ENCODE assay signal across 24 cellular contexts in the genomic region with DNA sequence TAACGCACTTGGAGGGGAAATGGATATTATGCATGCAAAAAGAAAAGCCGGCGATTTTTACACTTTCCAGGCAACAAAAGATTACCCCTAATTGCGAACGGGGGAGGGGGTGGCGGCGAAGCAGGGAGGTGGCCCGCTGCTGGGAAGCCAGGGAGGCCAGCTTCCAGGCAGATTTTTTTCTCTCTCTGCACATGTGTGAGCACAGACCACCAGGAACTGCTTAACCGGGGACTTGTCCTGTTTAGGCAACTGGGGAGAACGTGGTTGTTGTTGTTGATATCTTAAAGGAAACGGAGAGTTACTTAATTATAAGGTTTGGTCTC.
DNase-seq lines count a peak whose midpoint lies in the region; ATAC-seq and TF ChIP-seq lines count a peak whose summit lies in the region.
"Had no signal": no experiment of that assay in that cellular context is flagged by ENCODE, and none has a peak within 500 bp of the region (broad histone marks: within the 10 kb centered on the region; RNA-seq: fewer than 3 reads in every experiment).

No MANE protein-coding gene starts in this region.

- H3K4me1 ChIP-seq in endodermal cell (ENCODE audit: control insufficient read depth, insufficient read depth, low read length): peaks cover 16% of the 10 kb centered on the region
- no peaks in the 10 kb centered on the region for H3K4me1 ChIP-seq in vagina
- H3K4me1 ChIP-seq: esophagus squamous epithelium, gastrocnemius medialis had no signal

- TF ChIP-seq CTCF in endodermal cell (conservative IDR thresholded peaks at IDR 0.05): no peak
- TF ChIP-seq CTCF in neural crest cell (conservative IDR thresholded peaks at IDR 0.05): no peak
- no peak for TF ChIP-seq CTCF in vagina (IDR thresholded peaks at IDR 0.05)

- H3K27ac Mint-ChIP-seq in endodermal cell (peak overlapping the region; percentile 76), neural crest cell (ENCODE audit: unreplicated experiment) (peak overlapping the region; percentile 22)
- no peak overlapping the region for H3K27ac Mint-ChIP-seq in activated naive CD4-positive, alpha-beta T cell treated with anti-CD3 and anti-CD28 coated beads for 36 hours
- H3K27ac Mint-ChIP-seq: activated naive CD8-positive, alpha-beta T cell treated with anti-CD3 and anti-CD28 coated beads, Interleukin-2, amount 10 ng/mL, durations not matched to agents 7 days and 5 days; activated T-helper 2 cell treated with anti-CD3 and anti-CD28 coated beads, Interferon-gamma antibody, Interleukin-2, Interleukin-4, amounts not matched to agents 10 μg/mL and 5 μg/mL and 100 μg/mL, durations not matched to agents 14 hours and 24 hours and 36 hours; effector memory CD8-positive, alpha-beta T cell; HFFc6 had no signal

- H3K27me3 Mint-ChIP-seq in endodermal cell (ENCODE audit: insufficient read depth) (no peaks in the 10 kb centered on the region), neural crest cell (ENCODE audit: low read depth) (peaks cover 93% of the 10 kb centered on the region)
- peaks cover 12% of the 10 kb centered on the region for H3K27me3 Mint-ChIP-seq in activated naive CD4-positive, alpha-beta T cell treated with anti-CD3 and anti-CD28 coated beads for 36 hours (ENCODE audit: low read depth)

- no peak for ATAC-seq in GM21619 (IDR thresholded peaks at IDR 0.05; ENCODE audit: unreplicated experiment)
- ATAC-seq: effector memory CD8-positive, alpha-beta T cell; gastrocnemius medialis had no signal

- peak overlapping the region; percentile 27 for H3K4me3 Mint-ChIP-seq in endodermal cell
- H3K4me3 Mint-ChIP-seq in neural crest cell: no peak overlapping the region
- H3K4me3 Mint-ChIP-seq in activated naive CD4-positive, alpha-beta T cell treated with anti-CD3 and anti-CD28 coated beads for 36 hours: no peak overlapping the region
- H3K4me3 Mint-ChIP-seq: activated naive CD8-positive, alpha-beta T cell treated with anti-CD3 and anti-CD28 coated beads, Interleukin-2, amount 10 ng/mL, durations not matched to agents 7 days and 5 days; effector memory CD8-positive, alpha-beta T cell; HFFc6; naive B cell had no signal

- H3K4me3 ChIP-seq in endodermal cell (ENCODE audit: low read length) (no peak overlapping the region), vagina (no peak overlapping the region)
- H3K4me3 ChIP-seq: esophagus squamous epithelium, gastrocnemius medialis, PC-9 had no signal

- TF ChIP-seq POLR2A in vagina (IDR thresholded peaks at IDR 0.05): no peak

- H3K27ac ChIP-seq in endodermal cell (ENCODE audit: low read depth, low read length): no peak overlapping the region
- H3K27ac ChIP-seq in vagina: no peak overlapping the region
- H3K27ac ChIP-seq: esophagus squamous epithelium, gastrocnemius medialis, PC-9 had no signal

- DNase-seq in NCI-H748 (lab: John Stamatoyannopoulos, UW; ENCODE audit: unreplicated experiment): peak; percentile 15
- DNase-seq in NCI-H748 treated with DMSO at 0.1 percent for 48 hours (lab: John Stamatoyannopoulos, UW): no peak
- DNase-seq in endodermal cell: peak; percentile 73
- no peak for DNase-seq in neural crest cell (ENCODE audit: low read depth, low spot score)
- peak; percentile 25 to 72 for DNase-seq in vagina (ENCODE audit: extremely low spot score in 2 of 2)
- DNase-seq in hippocampal formation (lab: John Stamatoyannopoulos, UW): no peak
- no peak for DNase-seq in activated naive CD4-positive, alpha-beta T cell treated with anti-CD3 and anti-CD28 coated beads for 36 hours
- DNase-seq: 8988T; activated CD4-positive, alpha-beta T cell treated with anti-CD3 and anti-CD28 coated beads for 48 hours; activated naive CD8-positive, alpha-beta T cell treated with anti-CD3 and anti-CD28 coated beads, Interleukin-2, amount 10 ng/mL, durations not matched to agents 7 days and 5 days; DMS79; effector memory CD8-positive, alpha-beta T cell; esophagus squamous epithelium; gastrocnemius medialis; HFFc6; Kasumi-1; mammary epithelial cell; naive B cell; NCI-H1694; NCI-H2171 treated with DMSO at 0.1 percent for 48 hours; SIG-M5 had no signal

- CTCF ChIA-PET in activated naive CD4-positive, alpha-beta T cell treated with anti-CD3 and anti-CD28 coated beads for 36 hours (lab: Charles Lee): no interaction called here

- H3K9ac ChIP-seq in endodermal cell (ENCODE audit: extremely low read depth, low read length, poor library complexity, severe bottlenecking): no peak overlapping the region

- H3K9me3 Mint-ChIP-seq in endodermal cell: no peaks in the 10 kb centered on the region
- H3K9me3 Mint-ChIP-seq in neural crest cell: no peaks in the 10 kb centered on the region
- no peaks in the 10 kb centered on the region for H3K9me3 Mint-ChIP-seq in activated naive CD4-positive, alpha-beta T cell treated with anti-CD3 and anti-CD28 coated beads for 36 hours
- H3K9me3 Mint-ChIP-seq: activated naive CD8-positive, alpha-beta T cell treated with anti-CD3 and anti-CD28 coated beads, Interleukin-2, amount 10 ng/mL, durations not matched to agents 7 days and 5 days; activated T-helper 2 cell treated with anti-CD3 and anti-CD28 coated beads, Interferon-gamma antibody, Interleukin-2, Interleukin-4, amounts not matched to agents 10 μg/mL and 5 μg/mL and 100 μg/mL, durations not matched to agents 14 hours and 24 hours and 36 hours; effector memory CD8-positive, alpha-beta T cell; HFFc6 had no signal

- H3K9me3 ChIP-seq in endodermal cell (ENCODE audit: control insufficient read depth, low read length) (no peaks in the 10 kb centered on the region), vagina (no peaks in the 10 kb centered on the region)
- H3K9me3 ChIP-seq: esophagus squamous epithelium, gastrocnemius medialis had no signal

- 20 to 27% methylated on average over 2 to 10 of the region's 11 CpGs for WGBS in endodermal cell (ENCODE audit: insufficient coverage in 1 of 2, insufficient read length in 1 of 2), 2 experiments

- no peaks in the 10 kb centered on the region for H3K27me3 ChIP-seq in endodermal cell (ENCODE audit: control insufficient read depth, insufficient read depth, low read length, poor library complexity, severe bottlenecking)
- H3K27me3 ChIP-seq in vagina: no peaks in the 10 kb centered on the region

- intact Hi-C loops in vagina (cut with DNase I): no loop called here
- intact Hi-C loops in activated naive CD4-positive, alpha-beta T cell treated with anti-CD3 and anti-CD28 coated beads for 36 hours (cut with micrococcal nuclease): no loop called here

- H3K36me3 Mint-ChIP-seq in endodermal cell (ENCODE audit: low read depth) (no peaks in the 10 kb centered on the region), neural crest cell (ENCODE audit: low read depth) (no peaks in the 10 kb centered on the region)
- H3K36me3 Mint-ChIP-seq in activated naive CD4-positive, alpha-beta T cell treated with anti-CD3 and anti-CD28 coated beads for 36 hours (ENCODE audit: low read depth): no peaks in the 10 kb centered on the region
- H3K36me3 Mint-ChIP-seq: activated naive CD8-positive, alpha-beta T cell treated with anti-CD3 and anti-CD28 coated beads, Interleukin-2, amount 10 ng/mL, durations not matched to agents 7 days and 5 days; naive B cell had no signal

- H3K36me3 ChIP-seq in endodermal cell (ENCODE audit: control insufficient read depth, insufficient read depth, low read length): no peaks in the 10 kb centered on the region
- H3K36me3 ChIP-seq in vagina: no peaks in the 10 kb centered on the region
- H3K36me3 ChIP-seq: esophagus squamous epithelium, gastrocnemius medialis had no signal

- H3K4me1 Mint-ChIP-seq in endodermal cell: peaks cover 33% of the 10 kb centered on the region
- H3K4me1 Mint-ChIP-seq in neural crest cell: peaks cover 52% of the 10 kb centered on the region
- no peaks in the 10 kb centered on the region for H3K4me1 Mint-ChIP-seq in activated naive CD4-positive, alpha-beta T cell treated with anti-CD3 and anti-CD28 coated beads for 36 hours (ENCODE audit: low read depth)
- H3K4me1 Mint-ChIP-seq: activated naive CD8-positive, alpha-beta T cell treated with anti-CD3 and anti-CD28 coated beads, Interleukin-2, amount 10 ng/mL, durations not matched to agents 7 days and 5 days; naive B cell had no signal

Comparison
In these comparisons a context has a peak if more than half of its experiments do, and no peak if none do; other contexts are left out.
1. DNase-seq: peak in NCI-H748 (single experiment), endodermal cell (single experiment) and vagina (2 of 2); none in NCI-H748 treated with DMSO at 0.1 percent for 48 hours (single experiment), neural crest cell (single experiment), hippocampal formation (0 of 2) and activated naive CD4-positive, alpha-beta T cell treated with anti-CD3 and anti-CD28 coated beads for 36 hours (single experiment).